ENCODE assay signal across 22 cellular contexts in genomic region chr1:207649865-207650580, GRCh38. TPM values are rescaled to one million over a fixed set of nuclear protein-coding genes. Genes with fewer than 3 reads are reported as not detected.
"Had no signal": no experiment of that assay in that cellular context is flagged by ENCODE, and none has a peak within 500 bp of the region (broad histone marks: within the 10 kb centered on the region; RNA-seq: fewer than 3 reads in every experiment).

No MANE protein-coding gene starts in this region.

- H3K9me3 ChIP-seq: lower lobe of right lung, right atrium auricular region, suprapubic skin had no signal

- H3K36me3 Mint-ChIP-seq: activated naive CD8-positive, alpha-beta T cell treated with anti-CD3 and anti-CD28 coated beads, Interleukin-2, amount 10 ng/mL, durations not matched to agents 7 days and 5 days; brain; immature natural killer cell; mesothelial cell of epicardium had no signal

- ATAC-seq: left cardiac atrium, lower lobe of right lung had no signal

- H3K27me3 Mint-ChIP-seq: progenitor cell of endocrine pancreas; stimulated activated naive CD8-positive, alpha-beta T cell treated with anti-CD3 and anti-CD28 coated beads, Interleukin-15, Interleukin-2, amounts not matched to agents 100 ng/mL and 50 ng/mL, for 24 hours had no signal

- H3K4me3 Mint-ChIP-seq: activated naive CD8-positive, alpha-beta T cell treated with anti-CD3 and anti-CD28 coated beads, Interleukin-2, amount 10 ng/mL, durations not matched to agents 7 days and 5 days; activated T-helper 1 cell treated with anti-CD3 and anti-CD28 coated beads, Interleukin-12 subunit alpha, Interleukin-12 subunit beta, Interleukin-2, Interleukin-4 antibody, amounts not matched to agents 30 ng/mL and 10 ng/mL and 1 ng/mL, durations not matched to agents 14 hours and 24 hours and 36 hours; brain; central memory CD8-positive, alpha-beta T cell; immature natural killer cell; mesothelial cell of epicardium; nephron progenitor cell; stimulated activated naive CD8-positive, alpha-beta T cell treated with anti-CD3 and anti-CD28 coated beads, Interleukin-15, Interleukin-2, amounts not matched to agents 100 ng/mL and 50 ng/mL, for 24 hours had no signal

- H3K4me1 Mint-ChIP-seq: activated naive CD8-positive, alpha-beta T cell treated with anti-CD3 and anti-CD28 coated beads, Interleukin-2, amount 10 ng/mL, durations not matched to agents 7 days and 5 days; brain; central memory CD8-positive, alpha-beta T cell; mesothelial cell of epicardium had no signal

- H3K36me3 ChIP-seq: lower lobe of right lung, right atrium auricular region, suprapubic skin had no signal

- H3K27ac Mint-ChIP-seq: activated naive CD8-positive, alpha-beta T cell treated with anti-CD3 and anti-CD28 coated beads, Interleukin-2, amount 10 ng/mL, durations not matched to agents 7 days and 5 days; activated T-helper 1 cell treated with anti-CD3 and anti-CD28 coated beads, Interleukin-12 subunit alpha, Interleukin-12 subunit beta, Interleukin-2, Interleukin-4 antibody, amounts not matched to agents 30 ng/mL and 10 ng/mL and 1 ng/mL, durations not matched to agents 14 hours and 24 hours and 36 hours; brain; immature natural killer cell; mesothelial cell of epicardium; nephron progenitor cell; stimulated activated naive CD8-positive, alpha-beta T cell treated with anti-CD3 and anti-CD28 coated beads, Interleukin-15, Interleukin-2, amounts not matched to agents 100 ng/mL and 50 ng/mL, for 24 hours had no signal

- H3K9me3 Mint-ChIP-seq: activated naive CD8-positive, alpha-beta T cell treated with anti-CD3 and anti-CD28 coated beads, Interleukin-2, amount 10 ng/mL, durations not matched to agents 7 days and 5 days; activated T-helper 1 cell treated with anti-CD3 and anti-CD28 coated beads, Interleukin-12 subunit alpha, Interleukin-12 subunit beta, Interleukin-2, Interleukin-4 antibody, amounts not matched to agents 30 ng/mL and 10 ng/mL and 1 ng/mL, durations not matched to agents 14 hours and 24 hours and 36 hours; brain; central memory CD8-positive, alpha-beta T cell; immature natural killer cell; mesothelial cell of epicardium; nephron progenitor cell; stimulated activated naive CD8-positive, alpha-beta T cell treated with anti-CD3 and anti-CD28 coated beads, Interleukin-15, Interleukin-2, amounts not matched to agents 100 ng/mL and 50 ng/mL, for 24 hours had no signal

- H3K4me1 ChIP-seq: lower lobe of right lung, suprapubic skin had no signal

- H3K27me3 ChIP-seq: right atrium auricular region, suprapubic skin had no signal

- H3K27ac ChIP-seq: coronary artery, lower lobe of right lung, right atrium auricular region, suprapubic skin had no signal

- H3K4me3 ChIP-seq: coronary artery, lower lobe of right lung, right atrium auricular region, suprapubic skin had no signal

- DNase-seq: activated CD4-positive, CD25-positive, alpha-beta regulatory T cell treated with anti-CD3 and anti-CD28 coated beads, Interleukin-2, amount 50 U/mL, for 72 hours; activated naive CD4-positive, alpha-beta T cell; activated naive CD8-positive, alpha-beta T cell treated with anti-CD3 and anti-CD28 coated beads, Interleukin-2, amount 10 ng/mL, durations not matched to agents 7 days and 5 days; foreskin melanocyte; immature natural killer cell; left cardiac atrium; lower lobe of right lung; nephron progenitor cell; stimulated activated CD4-positive, alpha-beta T cell treated with anti-CD3 and anti-CD28 coated beads, Interleukin-4, amount 100 ng/mL, for 4 hours; stimulated activated CD8-positive, alpha-beta memory T cell treated with anti-CD3 and anti-CD28 coated beads, Interleukin-4, amount 100 ng/mL, for 48 hours had no signal

RNA-seq across cellular contexts. Expression of gene CR1L, which starts 5.1 kb away (rescaled TPM):
- total RNA-seq: activated CD8-positive, alpha-beta memory T cell treated with anti-CD3 and anti-CD28 coated beads for 36 hours; activated T-helper 1 cell treated with anti-CD3 and anti-CD28 coated beads, Interleukin-12 subunit alpha, Interleukin-12 subunit beta, Interleukin-2, Interleukin-4 antibody, amounts not matched to agents 30 ng/mL and 10 ng/mL and 1 ng/mL, durations not matched to agents 14 hours and 24 hours and 36 hours; left cardiac atrium; mesothelial cell of epicardium; omental fat pad; progenitor cell of endocrine pancreas; right atrium auricular region; suprapubic skin; T-helper 2 cell treated with Interferon-gamma antibody and Interleukin-4, amounts not matched to agents 100 ng/mL and 5 ng/mL, for 36 hours had no signal
